9 cellular contexts compared by ENCODE assay signal in the genomic region with DNA sequence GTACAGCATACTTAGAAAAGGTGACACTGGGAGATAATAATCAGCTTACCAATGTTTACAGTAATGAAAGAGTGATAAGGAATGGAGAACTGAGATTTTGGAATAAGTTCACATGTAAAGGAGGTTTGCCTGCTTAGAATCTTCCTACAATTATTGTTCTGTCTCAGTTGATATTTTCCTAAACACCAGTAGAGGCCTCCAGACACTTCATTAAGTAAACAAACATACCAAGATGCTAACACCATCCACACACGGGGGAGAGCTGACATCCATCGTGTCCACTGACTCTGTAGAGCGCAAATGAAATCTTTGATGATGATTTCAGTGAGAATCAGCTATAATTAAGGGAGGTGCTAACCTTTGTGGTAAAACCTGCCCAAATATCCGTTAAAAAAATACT.
A peak's percentile ranks its signal among the peaks of the same experiment; 100 is the strongest.
DNase-seq lines count a peak whose midpoint lies in the region; ATAC-seq, FAIRE-seq and TF ChIP-seq lines count a peak whose summit lies in the region.
"Had no signal": no experiment of that assay in that cellular context is flagged by ENCODE, and none has a peak within 500 bp of the region (broad histone marks: within the 10 kb centered on the region; RNA-seq: fewer than 3 reads in every experiment).

No MANE protein-coding gene starts in this region.

- 30% methylated on average over 4 of the region's 4 CpGs for WGBS in mammary epithelial cell (ENCODE audit: low coverage, missing lambda C conversion rate)

- H3K36me3 Mint-ChIP-seq in activated CD4-positive, alpha-beta T cell treated with anti-CD3 and anti-CD28 coated beads, Interleukin-2, amount 10 ng/mL, durations not matched to agents 7 days and 5 days (ENCODE audit: low read depth): no peaks in the 10 kb centered on the region

- H3F3A ChIP-seq in MM.1S (ENCODE audit: insufficient read depth, low read length): no peaks in the 10 kb centered on the region

- H4K20me1 ChIP-seq in MM.1S (ENCODE audit: insufficient read depth, low read length) (no peaks in the 10 kb centered on the region), mammary epithelial cell (ENCODE audit: insufficient read depth, low read length) (no peaks in the 10 kb centered on the region)

- peak; percentile 75 for FAIRE-seq in D721Med (lab: Jason Lieb, UNC)

- H3K9me3 Mint-ChIP-seq in activated CD4-positive, alpha-beta T cell treated with anti-CD3 and anti-CD28 coated beads, Interleukin-2, amount 10 ng/mL, durations not matched to agents 7 days and 5 days: peaks cover 2% of the 10 kb centered on the region

- no peak overlapping the region for H3K27ac ChIP-seq in MM.1S (ENCODE audit: low read length)
- H3K27ac ChIP-seq in mammary epithelial cell (ENCODE audit: insufficient read depth, low read depth, low read length): no peak overlapping the region

- H3K9ac ChIP-seq in MM.1S (ENCODE audit: low read length) (no peak overlapping the region), mammary epithelial cell (ENCODE audit: insufficient read depth, low read length) (no peak overlapping the region)

- H3K27me3 ChIP-seq in MM.1S (replicated peaks; ENCODE audit: insufficient read depth, low read length) (no peaks in the 10 kb centered on the region), mammary epithelial cell (ENCODE audit: insufficient read depth, low read length) (no peaks in the 10 kb centered on the region)

- no peak overlapping the region for H3K4me3 Mint-ChIP-seq in activated CD4-positive, alpha-beta T cell treated with anti-CD3 and anti-CD28 coated beads, Interleukin-2, amount 10 ng/mL, durations not matched to agents 7 days and 5 days

- intact Hi-C loops in mammary epithelial cell (cut with micrococcal nuclease): loop anchor here (1.0 to 10.0 kb wide), 3 partner anchors 667 to 1436 kb away; no protein-coding TSS in a partner anchor

- H3K9me3 ChIP-seq in MM.1S (replicated peaks; ENCODE audit: insufficient read depth, low read length): no peaks in the 10 kb centered on the region
- no peaks in the 10 kb centered on the region for H3K9me3 ChIP-seq in mammary epithelial cell (replicated peaks; ENCODE audit: insufficient read depth, low read length)

- H3K4me1 ChIP-seq in MM.1S (ENCODE audit: low read length) (peaks cover 3% of the 10 kb centered on the region; the same call in 1 of the 2 replicates), mammary epithelial cell (ENCODE audit: insufficient read depth, low read length) (no peaks in the 10 kb centered on the region)

- no peak overlapping the region for H3K4me2 ChIP-seq in MM.1S (ENCODE audit: low read depth, low read length)
- no peak overlapping the region for H3K4me2 ChIP-seq in mammary epithelial cell (ENCODE audit: insufficient read depth, low read depth, low read length)

- H3K36me3 ChIP-seq in MM.1S (replicated peaks; ENCODE audit: insufficient read depth, low read length): no peaks in the 10 kb centered on the region
- no peaks in the 10 kb centered on the region for H3K36me3 ChIP-seq in mammary epithelial cell (ENCODE audit: insufficient read depth, low read length)

- in situ Hi-C loops in mammary epithelial cell (cut with MboI; ENCODE audit: low sequenced_read_pairs in 2 of 2): loop anchor here in 1 of 2 donors (25.0 kb wide), 1 partner anchor 663 kb away; no protein-coding TSS in a partner anchor

- POLR2A ChIA-PET in activated CD4-positive, alpha-beta T cell treated with anti-CD3 and anti-CD28 coated beads, Interleukin-2, amount 10 ng/mL, durations not matched to agents 7 days and 5 days (lab: Charles Lee): no interaction called here

- CTCF ChIA-PET in mammary epithelial cell (lab: Charles Lee; ENCODE audit: low non-redundant PET): interaction anchor here (0.7 kb wide), 2 partner anchors 343 to 673 kb away, joined by 3 to 6 read pairs; no protein-coding TSS in a partner anchor
- CTCF ChIA-PET in activated CD4-positive, alpha-beta T cell treated with anti-CD3 and anti-CD28 coated beads, Interleukin-2, amount 10 ng/mL, durations not matched to agents 7 days and 5 days (lab: Charles Lee): no interaction called here

- no peaks in the 10 kb centered on the region for H3K27me3 Mint-ChIP-seq in activated CD4-positive, alpha-beta T cell treated with anti-CD3 and anti-CD28 coated beads, Interleukin-2, amount 10 ng/mL, durations not matched to agents 7 days and 5 days

- no peaks in the 10 kb centered on the region for H3K9me2 ChIP-seq in MM.1S (replicated peaks; ENCODE audit: insufficient read depth, low read length)

- H3K79me2 ChIP-seq in MM.1S (ENCODE audit: low read length): no peaks in the 10 kb centered on the region
- no peaks in the 10 kb centered on the region for H3K79me2 ChIP-seq in mammary epithelial cell (ENCODE audit: insufficient read depth, low read length)

- no peak overlapping the region for H3K4me3 ChIP-seq in MM.1S (ENCODE audit: low read length)
- no peak overlapping the region for H3K4me3 ChIP-seq in mammary epithelial cell (replicated peaks in 1 of 3; ENCODE audit: insufficient read depth in 1 of 3, low read depth in 2 of 3, low read length in 3 of 3)

- dilution Hi-C loops in mammary epithelial cell (cut with HindIII; ENCODE audit: low sequenced_read_pairs): no loop called here

- no peaks in the 10 kb centered on the region for H3K4me1 Mint-ChIP-seq in activated CD4-positive, alpha-beta T cell treated with anti-CD3 and anti-CD28 coated beads, Interleukin-2, amount 10 ng/mL, durations not matched to agents 7 days and 5 days

- no TSS peak for BruUV-seq in mammary epithelial cell (replicated peaks; lab: Mats Ljungman, UMichigan)

- no peak overlapping the region for H2AFZ ChIP-seq in MM.1S (ENCODE audit: low read length)
- H2AFZ ChIP-seq in mammary epithelial cell (ENCODE audit: low read depth, low read length): no peak overlapping the region

- H3K27ac Mint-ChIP-seq in activated CD4-positive, alpha-beta T cell treated with anti-CD3 and anti-CD28 coated beads, Interleukin-2, amount 10 ng/mL, durations not matched to agents 7 days and 5 days: no peak overlapping the region

- TF ChIP-seq CTCF in D721Med (IDR thresholded peaks at IDR 0.05; ENCODE audit: insufficient read depth, missing control alignments): peak; percentile 66
- peak; percentile 59 for TF ChIP-seq CTCF in MM.1S (IDR thresholded peaks at IDR 0.05; ENCODE audit: low read length)
- peak; percentile 33 to 60 for TF ChIP-seq CTCF in mammary epithelial cell (conservative IDR thresholded peaks at IDR 0.05 in 1 of 2, IDR thresholded peaks at IDR 0.05 in 1 of 2; ENCODE audit: extremely low read depth in 1 of 2, insufficient read depth in 1 of 2, low read depth in 1 of 2, low read length in 2 of 2)

- no peak for ATAC-seq in HG03159 (IDR thresholded peaks at IDR 0.05; ENCODE audit: unreplicated experiment)

- DNase-seq in D721Med (ENCODE audit: insufficient read length, low spot score) (no peak), MM.1S (peak; percentile 55), mammary epithelial cell (peak; percentile 16), lung microvascular endothelial cell (ENCODE audit: low read depth in 2 of 2) (peak; percentile 7 to 61), GDM1 (lab: John Stamatoyannopoulos, UW) (no peak)
- no peak for DNase-seq in activated CD4-positive, alpha-beta T cell treated with anti-CD3 and anti-CD28 coated beads, Interleukin-2, amount 10 ng/mL, durations not matched to agents 7 days and 5 days
- DNase-seq in activated CD4-positive, CD25-positive, alpha-beta regulatory T cell treated with anti-CD3 and anti-CD28 coated beads, Interleukin-2, amount 50 U/mL, for 72 hours: no peak
- DNase-seq: aorta had no signal

Comparison
In these comparisons a context has a peak if more than half of its experiments do, and no peak if none do; other contexts are left out.
1. DNase-seq: peak in MM.1S (single experiment), mammary epithelial cell (single experiment) and lung microvascular endothelial cell (2 of 2); none in D721Med (single experiment), GDM1 (single experiment), activated CD4-positive, alpha-beta T cell treated with anti-CD3 and anti-CD28 coated beads, Interleukin-2, amount 10 ng/mL, durations not matched to agents 7 days and 5 days (single experiment) and activated CD4-positive, CD25-positive, alpha-beta regulatory T cell treated with anti-CD3 and anti-CD28 coated beads, Interleukin-2, amount 50 U/mL, for 72 hours (single experiment).
2. Peak in every context shown above with its lines, with median percentiles within 50 percentile points of each other: CTCF ChIP-seq.